ENCODE assay signal across 12 cellular contexts in the genomic region with DNA sequence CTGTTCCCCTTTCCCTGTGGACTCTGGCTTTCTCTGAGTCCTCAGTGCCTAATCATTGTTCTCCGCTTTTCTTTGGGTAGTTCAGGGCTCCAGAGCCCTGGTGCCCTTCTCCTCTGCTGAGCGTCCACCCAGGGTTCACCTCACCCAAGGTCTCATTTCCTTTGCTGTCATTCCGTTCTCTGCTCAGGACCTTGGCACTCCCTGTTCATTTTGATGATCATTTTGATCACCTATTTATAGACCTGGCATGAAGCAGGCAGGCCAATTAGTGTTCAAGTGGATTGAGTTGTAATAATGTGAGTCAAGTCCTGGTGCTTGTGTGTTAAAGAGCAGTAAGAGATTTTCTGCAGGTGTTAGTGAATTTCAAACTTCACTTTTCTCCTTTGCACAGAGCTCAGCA. TPM values are rescaled to one million over a fixed set of nuclear protein-coding genes. Genes with fewer than 3 reads are reported as not detected.
DNase-seq lines count a peak whose midpoint lies in the region; ATAC-seq, FAIRE-seq and TF ChIP-seq lines count a peak whose summit lies in the region.
"Had no signal": no experiment of that assay in that cellular context is flagged by ENCODE, and none has a peak within 500 bp of the region (broad histone marks: within the 10 kb centered on the region; RNA-seq: fewer than 3 reads in every experiment).

No MANE protein-coding gene starts in this region.

- no peaks in the 10 kb centered on the region for H3K36me3 ChIP-seq in gastroesophageal sphincter
- H3K36me3 ChIP-seq in skeletal muscle tissue (ENCODE audit: control insufficient read depth in 3 of 3, insufficient read depth in 3 of 3, low read length in 3 of 3): no peaks in the 10 kb centered on the region
- H3K36me3 ChIP-seq: SJCRH30 had no signal

- H3K4me1 ChIP-seq in gastroesophageal sphincter (peaks cover 8 to 77% (median 24%) of the 10 kb centered on the region in 3 donors), skeletal muscle tissue (ENCODE audit: control insufficient read depth in 3 of 3, insufficient read depth in 3 of 3, low read length in 3 of 3) (peaks cover 40 to 58% (median 52%) of the 10 kb centered on the region in 3 donors)

- WGBS in gastroesophageal sphincter (ENCODE audit: low coverage in 1 of 2), 2 donors: 8 to 64% methylated on average over 2 to 3 of the region's 3 CpGs

- FAIRE-seq in GM19239 (lab: Jason Lieb, UNC) (peak; percentile 31), RCC 7860 (lab: Jason Lieb, UNC) (peak; percentile 12)

- no peaks in the 10 kb centered on the region for H3K9me3 Mint-ChIP-seq in effector memory CD8-positive, alpha-beta T cell
- H3K9me3 Mint-ChIP-seq: activated CD8-positive, alpha-beta T cell treated with anti-CD3 and anti-CD28 coated beads for 36 hours; central memory CD8-positive, alpha-beta T cell had no signal

- no peaks in the 10 kb centered on the region for H3K27me3 ChIP-seq in gastroesophageal sphincter
- H3K27me3 ChIP-seq in skeletal muscle tissue (ENCODE audit: control insufficient read depth in 3 of 3, insufficient read depth in 3 of 3, low read length in 3 of 3): no peaks in the 10 kb centered on the region
- H3K27me3 ChIP-seq: SJCRH30 had no signal

- H3K4me3 ChIP-seq in gastroesophageal sphincter: peak overlapping the region in 1 of 2 donors; percentile 94
- H3K4me3 ChIP-seq in skeletal muscle tissue (ENCODE audit: low read length in 3 of 3): peak overlapping the region; percentile 34 to 48 (median 38)
- H3K4me3 ChIP-seq: SJCRH30 had no signal

- H3K4me3 Mint-ChIP-seq in effector memory CD8-positive, alpha-beta T cell: no peak overlapping the region
- H3K4me3 Mint-ChIP-seq: activated CD8-positive, alpha-beta T cell treated with anti-CD3 and anti-CD28 coated beads for 36 hours; central memory CD8-positive, alpha-beta T cell had no signal

- peak overlapping the region; percentile 65 to 83 (median 75) for H3K9ac ChIP-seq in skeletal muscle tissue (ENCODE audit: low read depth in 1 of 3, low read length in 3 of 3)

- H3K36me3 Mint-ChIP-seq in effector memory CD8-positive, alpha-beta T cell (ENCODE audit: insufficient read depth): no peaks in the 10 kb centered on the region

- peaks cover 14 to 16% of the 10 kb centered on the region in 2 donors for H3K4me1 Mint-ChIP-seq in effector memory CD8-positive, alpha-beta T cell (ENCODE audit: low read depth in 2 of 2)

- no peak overlapping the region for H3K27ac Mint-ChIP-seq in effector memory CD8-positive, alpha-beta T cell
- H3K27ac Mint-ChIP-seq: activated CD8-positive, alpha-beta T cell treated with anti-CD3 and anti-CD28 coated beads for 36 hours had no signal

- H3K27ac ChIP-seq in gastroesophageal sphincter (peak overlapping the region; percentile 60 to 98 (median 97)), skeletal muscle tissue (ENCODE audit: low read depth, low read length) (peak overlapping the region; percentile 91), caudate nucleus (ENCODE audit: low read depth, low read length) (no peak overlapping the region)
- H3K27ac ChIP-seq: SJCRH30 had no signal

- no peak for ATAC-seq in gastroesophageal sphincter
- no peak for ATAC-seq in effector memory CD8-positive, alpha-beta T cell (replicated peaks)
- ATAC-seq: activated CD8-positive, alpha-beta T cell treated with anti-CD3 and anti-CD28 coated beads for 36 hours had no signal

- no peak for TF ChIP-seq POLR2A in gastroesophageal sphincter (IDR thresholded peaks at IDR 0.05)

- TF ChIP-seq CTCF in gastroesophageal sphincter (IDR thresholded peaks at IDR 0.05): no peak
- no peak for TF ChIP-seq CTCF in GM20000 (IDR thresholded peaks at IDR 0.05; ENCODE audit: extremely low read depth, missing control alignments)

- DNase-seq in GM19239 (ENCODE audit: insufficient read length, low spot score) (no peak), RCC 7860 (ENCODE audit: low spot score) (no peak), caudate nucleus (lab: John Stamatoyannopoulos, UW) (no peak), HK-2 (ENCODE audit: unreplicated experiment) (no peak), GM20000 (ENCODE audit: low spot score) (no peak)
- no peak for DNase-seq in effector memory CD8-positive, alpha-beta T cell
- DNase-seq: activated CD8-positive, alpha-beta T cell treated with anti-CD3 and anti-CD28 coated beads for 36 hours; NCI-H1092; SJCRH30 had no signal

- H3K9me3 ChIP-seq in gastroesophageal sphincter: no peaks in the 10 kb centered on the region
- no peaks in the 10 kb centered on the region for H3K9me3 ChIP-seq in skeletal muscle tissue (ENCODE audit: control insufficient read depth in 3 of 3, low read length in 3 of 3)
- H3K9me3 ChIP-seq: SJCRH30 had no signal

- no peak for TF ChIP-seq EP300 in gastroesophageal sphincter (IDR thresholded peaks at IDR 0.05)

- peaks cover 30 to 46% of the 10 kb centered on the region in 2 donors for H3K27me3 Mint-ChIP-seq in effector memory CD8-positive, alpha-beta T cell

RNA-seq across cellular contexts. Expression of a gene that starts 3.6 kb away (rescaled TPM):
- total RNA-seq in gastroesophageal sphincter (100 to 1,000 TPM in 3 of 4 donors, 10 to 100 TPM in 1; 69.2 to 257 (median 172) TPM), skeletal muscle tissue (200 TPM)
